25 cellular contexts compared by ENCODE assay signal in genomic region chr1:1914101-1914811, GRCh38. TPM values are rescaled to one million over a fixed set of nuclear protein-coding genes. Genes with fewer than 3 reads are reported as not detected.
DNase-seq lines count a peak whose midpoint lies in the region; ATAC-seq and TF ChIP-seq lines count a peak whose summit lies in the region.
"Had no signal": no experiment of that assay in that cellular context is flagged by ENCODE, and none has a peak within 500 bp of the region (broad histone marks: within the 10 kb centered on the region; RNA-seq: fewer than 3 reads in every experiment).

No MANE protein-coding gene starts in this region.

- in situ Hi-C loops in gastrocnemius medialis (cut with MboI; ENCODE audit: low sequenced_read_pairs in 4 of 4) = no loop called here

- intact Hi-C loops in adrenal gland (cut with DNase I) (no loop called here), gastrocnemius medialis (cut with DNase I; ENCODE audit: low total_unique reads) (loop anchor here (10.0 kb wide), 1 partner anchor 281 kb away; the partner anchor contains the start of gene FAAP20)

- H3K9me3 ChIP-seq in adrenal gland (replicated peaks in 1 of 3) = no peaks in the 10 kb centered on the region
- no peaks in the 10 kb centered on the region for H3K9me3 ChIP-seq in gastrocnemius medialis
- H3K9me3 ChIP-seq: esophagus muscularis mucosa, stomach, tibial nerve had no signal

- no peak overlapping the region for H3K27ac Mint-ChIP-seq in GM23338
- no peak overlapping the region for H3K27ac Mint-ChIP-seq in HFFc6
- H3K27ac Mint-ChIP-seq: effector memory CD8-positive, alpha-beta T cell; IgD-negative memory B cell had no signal

- H3K4me1 ChIP-seq in adrenal gland (replicated peaks in 1 of 2) = peaks cover 14 to 21% of the 10 kb centered on the region in 2 donors
- H3K4me1 ChIP-seq in gastrocnemius medialis = peaks cover 31 to 58% of the 10 kb centered on the region in 2 donors
- H3K4me1 ChIP-seq in GM23338 (ENCODE audit: insufficient read depth) = peaks cover 5% of the 10 kb centered on the region; the same call in 1 of the 2 replicates

- H3K27me3 ChIP-seq in adrenal gland (no peaks in the 10 kb centered on the region), gastrocnemius medialis (no peaks in the 10 kb centered on the region), GM23338 (ENCODE audit: insufficient read depth) (no peaks in the 10 kb centered on the region)
- H3K27me3 ChIP-seq: brain microvascular endothelial cell had no signal

- H2AFZ ChIP-seq in GM23338 = no peak overlapping the region

- H3K36me3 ChIP-seq in adrenal gland (replicated peaks in 1 of 2) (no peaks in the 10 kb centered on the region), gastrocnemius medialis (no peaks in the 10 kb centered on the region), GM23338 (ENCODE audit: insufficient read depth) (no peaks in the 10 kb centered on the region)
- H3K36me3 ChIP-seq: brain microvascular endothelial cell, esophagus muscularis mucosa, stomach, tibial nerve had no signal

- WGBS in adrenal gland, 4 donors = 48 to 67% (median 66%) methylated on average over 6 to 14 of the region's 14 CpGs

- H3K4me3 Mint-ChIP-seq in GM23338 = no peak overlapping the region
- H3K4me3 Mint-ChIP-seq in HFFc6 = no peak overlapping the region
- H3K4me3 Mint-ChIP-seq: activated T-cell treated with anti-CD3 and anti-CD28 coated beads, Interleukin-2, amount 50 U/mL, for 4 hours had no signal

- H3K36me3 Mint-ChIP-seq in GM23338 (ENCODE audit: low read depth) (no peaks in the 10 kb centered on the region; the same call in 1 of the 3 replicates), HFFc6 (ENCODE audit: low read depth) (no peaks in the 10 kb centered on the region)

- 0 out of 2 replicates have a peak, but pooled peaks cover 6% of the 10 kb centered on the region for H3F3A ChIP-seq in GM23338 (replicated peaks; ENCODE audit: low read depth)

- peak; percentile 44 for DNase-seq in DMS 273 (lab: John Stamatoyannopoulos, UW; ENCODE audit: unreplicated experiment)
- no peak for DNase-seq in DMS 273 treated with DMSO at 0.1 percent for 48 hours (lab: John Stamatoyannopoulos, UW)
- peak in 4 of 7 donors; percentile 10 to 50 (median 28) for DNase-seq in adrenal gland
- DNase-seq in myocyte (ENCODE audit: low read depth) = peak; percentile 60
- peak in 1 of 2 donors; percentile 21 for DNase-seq in gastrocnemius medialis
- no peak for DNase-seq in NCI-H2171 (lab: John Stamatoyannopoulos, UW)
- no peak for DNase-seq in GM23338 (ENCODE audit: low spot score)
- no peak for DNase-seq in HFFc6
- DNase-seq: activated CD4-positive, alpha-beta T cell treated with anti-CD3 and anti-CD28 coated beads for 1 hour; activated CD8-positive, alpha-beta memory T cell treated with anti-CD3 and anti-CD28 coated beads for 24 hours; activated T-cell treated with anti-CD3 and anti-CD28 coated beads, Interleukin-2, amount 50 U/mL, for 4 hours; brain microvascular endothelial cell; effector memory CD8-positive, alpha-beta T cell; NCI-H1105 treated with DMSO at 0.1 percent for 48 hours; NCI-H2081; NCI-H446 treated with DMSO at 0.1 percent for 48 hours; nucleus accumbens; stomach had no signal

- H3K4me3 ChIP-seq in adrenal gland (no peak overlapping the region), gastrocnemius medialis (no peak overlapping the region), GM23338 (no peak overlapping the region)
- H3K4me3 ChIP-seq: esophagus muscularis mucosa, stomach, tibial nerve had no signal

- ATAC-seq in gastrocnemius medialis (no peak), GM23338 (no peak)
- ATAC-seq: activated T-cell treated with anti-CD3 and anti-CD28 coated beads, Interleukin-2, amount 50 U/mL, for 4 hours; effector memory CD8-positive, alpha-beta T cell; Panc1 had no signal

- H3K27ac ChIP-seq in adrenal gland = no peak overlapping the region
- peak overlapping the region; percentile 80 to 98 (median 93) for H3K27ac ChIP-seq in gastrocnemius medialis
- no peak overlapping the region for H3K27ac ChIP-seq in GM23338 (ENCODE audit: low read depth)
- H3K27ac ChIP-seq: 22Rv1, brain microvascular endothelial cell, esophagus muscularis mucosa, stomach, tibial nerve had no signal

- TF ChIP-seq CTCF in adrenal gland (IDR thresholded peaks at IDR 0.05) (no peak), gastrocnemius medialis (IDR thresholded peaks at IDR 0.05 in 4 of 5, conservative IDR thresholded peaks at IDR 0.05 in 1 of 5) (no peak), GM23338 (conservative IDR thresholded peaks at IDR 0.05; ENCODE audit: low read depth in 2 of 2) (no peak), HFFc6 (IDR thresholded peaks at IDR 0.05) (no peak)

- H3K9me3 Mint-ChIP-seq in GM23338 (no peaks in the 10 kb centered on the region), HFFc6 (no peaks in the 10 kb centered on the region)
- H3K9me3 Mint-ChIP-seq: activated T-cell treated with anti-CD3 and anti-CD28 coated beads, Interleukin-2, amount 50 U/mL, for 4 hours; effector memory CD8-positive, alpha-beta T cell; IgD-negative memory B cell had no signal

- H3K9me2 ChIP-seq in GM23338 (ENCODE audit: insufficient read depth) = no peaks in the 10 kb centered on the region

- H3K27me3 Mint-ChIP-seq in GM23338 (ENCODE audit: insufficient read depth, low read depth, poor library complexity) (peaks cover 7% of the 10 kb centered on the region), HFFc6 (ENCODE audit: insufficient read depth) (peaks cover 14% of the 10 kb centered on the region)
- H3K27me3 Mint-ChIP-seq: IgD-negative memory B cell had no signal

- no peaks in the 10 kb centered on the region for H3K79me2 ChIP-seq in GM23338 (replicated peaks; ENCODE audit: insufficient read depth)

- peaks cover 17% of the 10 kb centered on the region for H3K4me1 Mint-ChIP-seq in GM23338
- H3K4me1 Mint-ChIP-seq in HFFc6 (ENCODE audit: low read depth) = peaks cover 10% of the 10 kb centered on the region

- TF ChIP-seq POLR2A in adrenal gland (IDR thresholded peaks at IDR 0.05) (no peak), gastrocnemius medialis (IDR thresholded peaks at IDR 0.05) (no peak)

- no peaks in the 10 kb centered on the region for H4K20me1 ChIP-seq in GM23338 (replicated peaks; ENCODE audit: insufficient read depth)

- H3K4me2 ChIP-seq in GM23338 = no peak overlapping the region

TF ChIP-seq in GM23338, 12 proteins besides CTCF, POLR2A, EP300 and RAD21 (continues in another document):
- TF ChIP-seq ZNF331 (CRISPR knock-in tag; IDR thresholded peaks at IDR 0.05; ENCODE audit: low read depth) (no peak), POLR2AphosphoS5 (IDR thresholded peaks at IDR 0.05; ENCODE audit: low read depth) (no peak)

RNA-seq across cellular contexts. Expression of gene CALML6, which starts 0.8 kb away (rescaled TPM):
- total RNA-seq in adrenal gland (under 1 TPM in 3 of 8 donors, not detected in 5; 0.35 to 0.61 (median 0.36) TPM), myocyte (0.27 and 0.36 TPM in 2 replicates), gastrocnemius medialis (1 to 10 TPM in 2 of 4 donors, not detected in 2; 4.8 to 7.0 TPM)
- polyA plus RNA-seq in adrenal gland (1 to 10 TPM in 2 of 3 donors, not detected in 1; 3.2 to 4.7 TPM), GM23338 (2016; fragmentation: Nextera tagmentation; extraction: Ambion mirVana) (0.42 TPM in 1 of 2 replicates, not detected in the other)
- 1.00 TPM for polyA plus RNA-seq in myocyte (2012)
- 0.82 and 0.87 TPM in 2 replicates for total RNA-seq in GM23338 (2014; rRNA removed; shearing (Covaris generic))
- under 1 TPM in 5 of 6 experiments, not detected in 1; 0.11 to 0.95 (median 0.48) TPM for total RNA-seq in HFFc6 (2021; fragmentation: NEBNext Ultra II Directional; extraction: Animal tissue kit (Norgen Biotek cat#: 25700))
- total RNA-seq: esophagus muscularis mucosa; frontal cortex; stomach; T-helper 1 cell treated with Interleukin-12 subunit alpha and Interleukin-12 subunit beta and Interleukin-4 antibody, amounts not matched to agents 30 ng/mL and 1 ng/mL, for 36 hours had no signal
- polyA plus RNA-seq: IgD-negative memory B cell had no signal

RNA-seq across cellular contexts. Expression of gene TMEM52, which starts 4.8 kb away (rescaled TPM):
- 10 to 100 TPM; 35.0 to 95.4 (median 68.5) TPM for total RNA-seq in adrenal gland
- polyA plus RNA-seq in adrenal gland = 10 to 100 TPM; 20.9 to 94.0 (median 64.7) TPM
- 0.37 TPM in 1 of 2 replicates, not detected in the other for total RNA-seq in myocyte
- not detected for polyA plus RNA-seq in myocyte (2012)
- 100 to 1,000 TPM in 1 of 4 donors, 10 to 100 TPM in 3; 43.3 to 155 (median 67.2) TPM for total RNA-seq in gastrocnemius medialis
- total RNA-seq in GM23338 (2014; rRNA removed; shearing (Covaris generic)) = 13.4 and 19.5 TPM in 2 replicates
- 22.0 and 25.0 TPM in 2 replicates for polyA plus RNA-seq in GM23338 (2016; fragmentation: Nextera tagmentation; extraction: Ambion mirVana)
- under 1 TPM in 3 of 6 experiments, not detected in 3; 0.21 to 0.38 (median 0.25) TPM for total RNA-seq in HFFc6 (2021; fragmentation: NEBNext Ultra II Directional; extraction: Animal tissue kit (Norgen Biotek cat#: 25700))
- total RNA-seq: T-helper 1 cell treated with Interleukin-12 subunit alpha and Interleukin-12 subunit beta and Interleukin-4 antibody, amounts not matched to agents 30 ng/mL and 1 ng/mL, for 36 hours had no signal
- polyA plus RNA-seq: IgD-negative memory B cell had no signal

RNA-seq across cellular contexts. Expression of gene GNB1, which starts 23.4 kb away (rescaled TPM):
- total RNA-seq in adrenal gland (100 to 1,000 TPM; 108 to 331 (median 232) TPM), myocyte (52.5 and 61.7 TPM in 2 replicates), gastrocnemius medialis (10 to 100 TPM; 29.9 to 44.1 (median 37.2) TPM)
- polyA plus RNA-seq in adrenal gland (100 to 1,000 TPM in 1 of 3 donors, 10 to 100 TPM in 2; 81.7 to 482 (median 84.8) TPM), GM23338 (2016; fragmentation: Nextera tagmentation; extraction: Ambion mirVana) (65.4 and 78.6 TPM in 2 replicates)
- 424 TPM for polyA plus RNA-seq in myocyte (2012)
- 138 and 147 TPM in 2 replicates for total RNA-seq in GM23338 (2014; rRNA removed; shearing (Covaris generic))
- total RNA-seq in HFFc6 (2021; fragmentation: NEBNext Ultra II Directional; extraction: Animal tissue kit (Norgen Biotek cat#: 25700)) = 100 to 1,000 TPM; 502 to 618 (median 574) TPM

Comparison
In these comparisons a context has a peak if more than half of its experiments do, and no peak if none do; other contexts are left out.
1. DNase-seq: peak in DMS 273 (single experiment), adrenal gland (4 of 7) and myocyte (single experiment); none in DMS 273 treated with DMSO at 0.1 percent for 48 hours (single experiment), NCI-H2171 (single experiment), GM23338 (single experiment) and HFFc6 (single experiment).
2. H3K27ac ChIP-seq: peak in gastrocnemius medialis (4 of 4); none in adrenal gland (0 of 5) and GM23338 (single experiment).
3. RNA of gene TMEM52, which starts 4.8 kb away (total RNA-seq): 35.0 to 95.4 TPM in adrenal gland, 43.3 to 155 TPM in gastrocnemius medialis and 13.4 to 19.5 TPM in GM23338; 0.37 TPM in myocyte and 0.21 to 0.38 TPM in HFFc6; every median in the first group is over 10 times any median in the second.